Comparison of ENCODE assay signal across 9 cellular contexts in the genomic region with DNA sequence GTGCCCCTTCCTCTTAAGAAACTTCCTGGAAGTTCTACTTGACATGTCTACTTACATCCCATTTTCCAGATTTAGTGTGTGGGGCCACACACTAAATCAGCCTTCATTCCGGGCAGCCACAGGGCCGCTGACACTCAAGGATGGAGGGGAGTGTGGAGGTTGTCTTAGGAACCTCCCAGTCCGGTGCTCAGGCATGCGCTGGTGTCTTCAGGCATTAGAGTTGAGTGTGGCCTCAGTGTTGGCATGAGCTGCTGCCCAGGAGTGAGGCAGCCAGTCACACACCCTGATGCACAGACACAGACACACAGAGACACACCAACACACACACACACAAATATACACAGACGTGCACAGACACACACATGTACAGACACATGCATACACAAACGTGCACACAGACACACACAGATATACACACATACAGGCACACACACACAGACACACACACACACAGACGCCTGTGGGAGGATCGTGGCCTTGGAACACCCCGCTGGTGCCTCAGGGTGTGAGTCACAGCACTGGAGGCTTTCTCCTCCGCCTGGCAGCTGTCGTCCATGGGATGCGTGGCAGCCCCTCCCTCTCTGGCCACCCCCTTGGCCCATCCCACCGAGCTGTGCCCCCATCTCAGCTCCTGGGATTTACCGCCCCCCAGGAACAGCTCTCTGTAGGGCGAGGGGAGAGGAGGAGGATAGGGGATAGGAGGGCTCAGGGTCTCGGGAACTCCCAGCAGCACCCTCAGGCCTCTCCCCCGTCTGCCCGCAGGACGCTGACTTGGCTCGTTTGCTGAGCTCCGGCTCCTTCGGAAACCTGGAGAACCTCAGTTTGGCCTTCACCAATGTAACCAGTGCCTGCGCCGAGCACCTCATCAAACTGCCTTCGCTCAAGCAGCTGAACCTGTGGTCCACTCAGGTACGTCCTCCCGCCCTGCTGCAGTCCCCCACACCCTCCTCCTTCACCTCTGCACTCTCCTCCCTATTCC.
DNase-seq lines count a peak whose midpoint lies in the region; ATAC-seq and TF ChIP-seq lines count a peak whose summit lies in the region.
"Had no signal": no experiment of that assay in that cellular context is flagged by ENCODE, and none has a peak within 500 bp of the region (broad histone marks: within the 10 kb centered on the region; RNA-seq: fewer than 3 reads in every experiment).

No MANE protein-coding gene starts in this region.

- no peak overlapping the region for H3K4me3 ChIP-seq in HFF-Myc (replicated peaks; ENCODE audit: low read depth, low read length)

- H3K36me3 Mint-ChIP-seq in brain (peaks cover 75% of the 10 kb centered on the region), memory B cell (peaks cover 41% of the 10 kb centered on the region)

- H3K27ac Mint-ChIP-seq in brain (peak overlapping the region; percentile 68 to 86 (median 75)), memory B cell (peak overlapping the region; percentile 54)

- H3K4me3 Mint-ChIP-seq in brain (peak overlapping the region in 1 of 5 experiments; percentile 25), memory B cell (no peak overlapping the region)

- in situ Hi-C loops in ACHN (cut with HindIII; ENCODE audit: low pct_ligation_motif_present, low pct_unique_long_range_greater_than_20kb, low sequenced_read_pairs) = no loop called here

- ATAC-seq in memory B cell (ENCODE audit: low read depth) = no peak
- no peak for ATAC-seq in GM19452 (IDR thresholded peaks at IDR 0.05; ENCODE audit: unreplicated experiment)

- no peaks in the 10 kb centered on the region for H3K27me3 Mint-ChIP-seq in brain
- no peaks in the 10 kb centered on the region for H3K27me3 Mint-ChIP-seq in memory B cell

- H3K4me1 Mint-ChIP-seq in brain = peaks cover 46% of the 10 kb centered on the region
- H3K4me1 Mint-ChIP-seq in memory B cell = peaks cover 2% of the 10 kb centered on the region

- DNase-seq in ACHN = peak; percentile 48
- DNase-seq in HFF-Myc (ENCODE audit: extremely low read depth, low read depth) = peak; percentile 45
- DNase-seq in memory B cell (ENCODE audit: low spot score in 2 of 2) = no peak
- DNase-seq in activated CD8-positive, alpha-beta memory T cell treated with anti-CD3 and anti-CD28 coated beads for 24 hours = no peak
- no peak for DNase-seq in CD1c-positive myeloid dendritic cell (ENCODE audit: extremely low spot score)
- no peak for DNase-seq in NCI-H2081 (lab: John Stamatoyannopoulos, UW)
- DNase-seq: NCI-H510A had no signal

- no peak for TF ChIP-seq CTCF in HFF-Myc (IDR thresholded peaks at IDR 0.05; ENCODE audit: low read depth, low read length, missing control alignments)
- TF ChIP-seq CTCF in brain (conservative IDR thresholded peaks at IDR 0.05) = no peak

- no peaks in the 10 kb centered on the region for H3K9me3 Mint-ChIP-seq in brain
- H3K9me3 Mint-ChIP-seq in memory B cell = no peaks in the 10 kb centered on the region

Comparison
In these comparisons a context has a peak if more than half of its experiments do, and no peak if none do; other contexts are left out.
1. DNase-seq: peak in ACHN (single experiment) and HFF-Myc (single experiment); none in memory B cell (0 of 2), activated CD8-positive, alpha-beta memory T cell treated with anti-CD3 and anti-CD28 coated beads for 24 hours (single experiment), CD1c-positive myeloid dendritic cell (single experiment) and NCI-H2081 (0 of 2).